ENCODE assay signal across 18 cellular contexts in genomic region chr11:131884461-131885073, GRCh38.
A peak's percentile ranks its signal among the peaks of the same experiment; 100 is the strongest.
DNase-seq lines count a peak whose midpoint lies in the region; ATAC-seq and TF ChIP-seq lines count a peak whose summit lies in the region.
"Had no signal": no experiment of that assay in that cellular context is flagged by ENCODE, and none has a peak within 500 bp of the region (broad histone marks: within the 10 kb centered on the region; RNA-seq: fewer than 3 reads in every experiment).

No MANE protein-coding gene starts in this region.

- no peaks in the 10 kb centered on the region for H3K4me1 ChIP-seq in body of pancreas
- no peaks in the 10 kb centered on the region for H3K4me1 ChIP-seq in MM.1S (ENCODE audit: low read length)
- H3K4me1 ChIP-seq: gastrocnemius medialis, left lung, upper lobe of right lung had no signal

- H4K20me1 ChIP-seq in MM.1S (ENCODE audit: insufficient read depth, low read length): no peaks in the 10 kb centered on the region

- intact Hi-C loops in body of pancreas (cut with DNase I): no loop called here

- TF ChIP-seq CTCF in body of pancreas (IDR thresholded peaks at IDR 0.05) (peak in 1 of 7 experiments; percentile 6), MM.1S (IDR thresholded peaks at IDR 0.05; ENCODE audit: low read length) (no peak)

- no peak for TF ChIP-seq POLR2A in body of pancreas (IDR thresholded peaks at IDR 0.05)

- no peaks in the 10 kb centered on the region for H3F3A ChIP-seq in MM.1S (ENCODE audit: insufficient read depth, low read length)

- no peak overlapping the region for H3K9ac ChIP-seq in MM.1S (ENCODE audit: low read length)

- H3K36me3 ChIP-seq in body of pancreas (replicated peaks in 1 of 2; ENCODE audit: insufficient read depth in 1 of 2, low read depth in 2 of 2): no peaks in the 10 kb centered on the region
- H3K36me3 ChIP-seq in MM.1S (replicated peaks; ENCODE audit: insufficient read depth, low read length): no peaks in the 10 kb centered on the region
- H3K36me3 ChIP-seq: gastrocnemius medialis, left lung, upper lobe of right lung had no signal

- H2AFZ ChIP-seq in MM.1S (ENCODE audit: low read length): no peak overlapping the region

- no peaks in the 10 kb centered on the region for H3K79me2 ChIP-seq in MM.1S (ENCODE audit: low read length)

- H3K27ac ChIP-seq in body of pancreas (no peak overlapping the region), MM.1S (ENCODE audit: low read length) (no peak overlapping the region)
- H3K27ac ChIP-seq: gastrocnemius medialis, left lung, upper lobe of right lung had no signal

- peak; percentile 49 for ATAC-seq in GM18498 (IDR thresholded peaks at IDR 0.05; ENCODE audit: unreplicated experiment)
- ATAC-seq in GM21447 (IDR thresholded peaks at IDR 0.05; ENCODE audit: unreplicated experiment): peak; percentile 78
- ATAC-seq in HG03159 (IDR thresholded peaks at IDR 0.05; ENCODE audit: unreplicated experiment): peak; percentile 63
- ATAC-seq in body of pancreas: peak; percentile 21
- ATAC-seq in GM19035 (IDR thresholded peaks at IDR 0.05; ENCODE audit: unreplicated experiment): no peak
- ATAC-seq: gastrocnemius medialis, left lung, Panc1 had no signal

- H3K9me2 ChIP-seq in MM.1S (replicated peaks; ENCODE audit: insufficient read depth, low read length): no peaks in the 10 kb centered on the region

- no peaks in the 10 kb centered on the region for H3K9me3 ChIP-seq in body of pancreas
- H3K9me3 ChIP-seq in MM.1S (replicated peaks; ENCODE audit: insufficient read depth, low read length): no peaks in the 10 kb centered on the region
- H3K9me3 ChIP-seq: gastrocnemius medialis, left lung, upper lobe of right lung had no signal

- no peak overlapping the region for H3K4me3 ChIP-seq in body of pancreas
- no peak overlapping the region for H3K4me3 ChIP-seq in MM.1S (ENCODE audit: low read length)
- H3K4me3 ChIP-seq: gastrocnemius medialis, left lung, smooth muscle cell, upper lobe of right lung had no signal

- H3K4me2 ChIP-seq in MM.1S (ENCODE audit: low read depth, low read length): no peak overlapping the region
- H3K4me2 ChIP-seq: smooth muscle cell had no signal

- DNase-seq in body of pancreas: no peak
- DNase-seq in HuH-7.5 (ENCODE audit: low spot score): no peak
- no peak for DNase-seq in NCI-H2227 treated with DMSO at 0.1 percent for 48 hours (lab: John Stamatoyannopoulos, UW)
- no peak for DNase-seq in MM.1S
- DNase-seq: dermis blood vessel endothelial cell, gastrocnemius medialis, GDM1, Kasumi-1, left lung, NCI-H2107, nephron progenitor cell, upper lobe of right lung had no signal

- 20 to 32% methylated on average over 8 of the region's 8 CpGs for WGBS in body of pancreas, 2 donors

- H3K27me3 ChIP-seq in body of pancreas (no peaks in the 10 kb centered on the region), MM.1S (replicated peaks; ENCODE audit: insufficient read depth, low read length) (no peaks in the 10 kb centered on the region)
- H3K27me3 ChIP-seq: gastrocnemius medialis had no signal
